7 cellular contexts compared by ENCODE assay signal in the genomic region with DNA sequence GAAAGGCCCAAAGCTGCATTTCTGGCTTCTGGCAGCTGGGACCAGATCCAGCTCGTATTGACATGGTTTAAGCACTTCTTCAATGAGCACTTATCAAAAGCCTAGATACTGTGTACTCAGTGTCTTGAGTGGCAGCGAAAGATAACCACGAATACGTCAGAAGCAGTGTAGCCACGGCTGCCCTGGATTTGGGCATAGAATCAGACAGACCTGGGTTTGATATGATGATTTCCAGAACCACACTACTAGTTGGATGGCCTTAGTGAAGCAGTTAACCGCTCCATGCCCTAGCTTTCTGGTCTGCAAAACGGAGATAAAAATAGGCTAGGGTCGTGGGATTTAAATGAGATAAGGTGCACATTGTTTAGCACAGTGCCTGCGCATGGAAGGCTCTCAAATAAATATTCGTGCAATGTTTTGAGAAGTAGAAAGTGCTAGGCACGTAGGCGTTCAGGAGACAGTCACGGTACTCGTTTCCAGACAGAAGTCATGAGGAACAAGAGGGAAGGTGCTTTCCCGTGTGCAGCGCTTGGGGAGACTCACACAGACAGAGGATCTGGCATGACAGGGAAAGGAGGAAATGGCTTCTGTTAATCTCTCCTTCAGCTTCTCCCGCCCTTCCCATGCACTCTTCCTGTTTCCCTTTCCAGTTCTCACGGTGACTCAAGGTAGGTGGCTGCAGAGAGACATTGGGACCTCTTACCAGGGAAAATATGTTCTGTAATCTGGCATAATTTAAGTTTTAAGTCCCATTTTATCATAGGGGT.
DNase-seq lines count a peak whose midpoint lies in the region; ATAC-seq, FAIRE-seq and TF ChIP-seq lines count a peak whose summit lies in the region.

No MANE protein-coding gene starts in this region.

- no peaks in the 10 kb centered on the region for H3K9me3 Mint-ChIP-seq in progenitor cell of endocrine pancreas (ENCODE audit: low read depth)

- no peak for TF ChIP-seq POLR2A in H54 (IDR thresholded peaks at IDR 0.05; ENCODE audit: low read depth, low read length)

- peak overlapping the region; percentile 42 to 58 for H3K4me3 ChIP-seq in foreskin fibroblast (ENCODE audit: low read depth in 1 of 2, low read length in 2 of 2)

- H3K27ac Mint-ChIP-seq in progenitor cell of endocrine pancreas: peak overlapping the region; percentile 96

- peak; percentile 2 to 42 for DNase-seq in activated CD4-positive, alpha-beta T cell treated with anti-CD3 and anti-CD28 coated beads, Interleukin-2, amount 50 U/mL, for 24 hours (ENCODE audit: low read depth in 1 of 2, low spot score in 1 of 2)
- no peak for DNase-seq in foreskin fibroblast
- no peak for DNase-seq in progenitor cell of endocrine pancreas (ENCODE audit: low spot score, unreplicated experiment)
- no peak for DNase-seq in H54 (ENCODE audit: insufficient read length, low spot score)
- DNase-seq in NCI-H510A treated with DMSO at 0.1 percent for 48 hours (lab: John Stamatoyannopoulos, UW): no peak

- peaks cover 10% of the 10 kb centered on the region for H3K27me3 Mint-ChIP-seq in progenitor cell of endocrine pancreas

- ATAC-seq in GM19351 (IDR thresholded peaks at IDR 0.05; ENCODE audit: unreplicated experiment): peak; percentile 15
- peak; percentile 21 for ATAC-seq in HG03342 (IDR thresholded peaks at IDR 0.05; ENCODE audit: unreplicated experiment)

- H3K4me1 Mint-ChIP-seq in progenitor cell of endocrine pancreas (ENCODE audit: low read depth): peaks cover 33% of the 10 kb centered on the region

- FAIRE-seq in H54 (lab: Jason Lieb, UNC): no peak

- peak overlapping the region; percentile 77 for H3K4me3 Mint-ChIP-seq in progenitor cell of endocrine pancreas (ENCODE audit: low read depth)

- TF ChIP-seq CTCF in foreskin fibroblast (IDR thresholded peaks at IDR 0.05; ENCODE audit: low read depth, low read length): no peak
- TF ChIP-seq CTCF in progenitor cell of endocrine pancreas (IDR thresholded peaks at IDR 0.05; ENCODE audit: unreplicated experiment): no peak

- no peaks in the 10 kb centered on the region for H3K36me3 Mint-ChIP-seq in progenitor cell of endocrine pancreas (ENCODE audit: insufficient read depth)

Comparison
In these comparisons a context has a peak if more than half of its experiments do, and no peak if none do; other contexts are left out.
1. DNase-seq: peak in activated CD4-positive, alpha-beta T cell treated with anti-CD3 and anti-CD28 coated beads, Interleukin-2, amount 50 U/mL, for 24 hours (2 of 2); none in foreskin fibroblast (0 of 2), progenitor cell of endocrine pancreas (single experiment), H54 (single experiment) and NCI-H510A treated with DMSO at 0.1 percent for 48 hours (single experiment).